17 cellular contexts compared by ENCODE assay signal in the genomic region with DNA sequence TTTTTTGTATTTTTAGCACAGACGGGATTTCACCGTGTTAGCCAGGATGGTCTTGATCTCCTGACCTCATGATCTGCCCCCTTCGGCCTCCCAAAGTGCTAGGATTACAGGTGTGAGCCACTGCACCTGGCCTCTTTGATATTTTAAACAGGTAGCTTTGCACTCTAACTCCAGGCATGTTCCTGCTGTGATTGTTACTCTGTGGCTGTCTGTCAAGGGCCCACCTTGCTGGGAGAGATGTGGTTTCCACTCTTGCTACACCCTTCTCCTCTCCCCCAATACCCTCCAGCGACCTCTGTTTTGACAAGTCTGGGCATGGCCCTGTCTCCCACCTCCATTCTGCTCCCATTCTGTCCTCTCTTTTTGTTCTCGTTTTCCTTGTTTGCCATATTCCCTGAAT. TPM values are rescaled to one million over a fixed set of nuclear protein-coding genes. Genes with fewer than 3 reads are reported as not detected.
DNase-seq lines count a peak whose midpoint lies in the region; ATAC-seq, FAIRE-seq and TF ChIP-seq lines count a peak whose summit lies in the region.
"Had no signal": no experiment of that assay in that cellular context is flagged by ENCODE, and none has a peak within 500 bp of the region (broad histone marks: within the 10 kb centered on the region; RNA-seq: fewer than 3 reads in every experiment).

No MANE protein-coding gene starts in this region.

- no peak overlapping the region for H2BK120ac ChIP-seq in H9 (ENCODE audit: low read depth, low read length, poor library complexity, severe bottlenecking)
- H2BK120ac ChIP-seq in H1 (replicated peaks; ENCODE audit: low read depth, low read length): no peak overlapping the region

- no peak for TF ChIP-seq EP300 in H1 (IDR thresholded peaks at IDR 0.05; ENCODE audit: borderline replicate concordance in 1 of 2, low read depth in 2 of 2, low read length in 2 of 2)

- H3K9me3 ChIP-seq in H9 (ENCODE audit: control insufficient read depth, low read depth, low read length): no peaks in the 10 kb centered on the region
- H3K9me3 ChIP-seq in H1 (ENCODE audit: insufficient read depth in 2 of 2, low read depth in 1 of 2, low read length in 1 of 2): no peaks in the 10 kb centered on the region
- H3K9me3 ChIP-seq in kidney (ENCODE audit: control insufficient read depth in 1 of 2, low read length in 2 of 2): no peaks in the 10 kb centered on the region

- H3K23ac ChIP-seq in H9 (ENCODE audit: insufficient read length, low read depth, low read length) (no peak overlapping the region), H1 (ENCODE audit: insufficient read length) (no peak overlapping the region)

- H3K4me3 Mint-ChIP-seq in H9: peak overlapping the region in 1 of 2 experiments; percentile 5; a peak in 1 of 5 replicates
- H3K4me3 Mint-ChIP-seq: CD4-positive, alpha-beta memory T cell had no signal

- H2BK15ac ChIP-seq in H9 (ENCODE audit: low read depth, low read length): no peak overlapping the region
- no peak overlapping the region for H2BK15ac ChIP-seq in H1 (ENCODE audit: low read length)

- H3K79me1 ChIP-seq in H9 (ENCODE audit: insufficient read depth, low read depth, low read length, poor library complexity, severe bottlenecking) (no peaks in the 10 kb centered on the region), H1 (ENCODE audit: low read depth, low read length) (no peaks in the 10 kb centered on the region)

- no peak overlapping the region for H3K9ac ChIP-seq in H9 (ENCODE audit: extremely low read depth, insufficient read length, low read length)
- no peak overlapping the region for H3K9ac ChIP-seq in H1 (replicated peaks in 1 of 4; ENCODE audit: extremely low read depth in 1 of 4, low read depth in 3 of 4, low read length in 3 of 4)
- no peak overlapping the region for H3K9ac ChIP-seq in kidney (ENCODE audit: low read length in 2 of 2)

- peaks cover 40 to 47% of the 10 kb centered on the region in 2 experiments for H3K4me1 Mint-ChIP-seq in H9

- H4K20me1 ChIP-seq in H9 (ENCODE audit: control insufficient read depth, insufficient read depth, insufficient read length) (no peaks in the 10 kb centered on the region), H1 (replicated peaks in 1 of 2; ENCODE audit: control insufficient read depth in 1 of 2, insufficient read depth in 2 of 2, low read length in 2 of 2) (no peaks in the 10 kb centered on the region)

- no peak for TF ChIP-seq RAD21 in H1 (IDR thresholded peaks at IDR 0.05 in 1 of 2, conservative IDR thresholded peaks at IDR 0.05 in 1 of 2; ENCODE audit: low read depth in 2 of 2, low read length in 2 of 2)

- no peak overlapping the region for H3T11ph ChIP-seq in H9 (ENCODE audit: low read length)

- no peak overlapping the region for H3K4ac ChIP-seq in H9 (ENCODE audit: low read depth, low read length)
- no peak overlapping the region for H3K4ac ChIP-seq in H1 (replicated peaks; ENCODE audit: insufficient read length, low read depth, low read length)

- H4K91ac ChIP-seq in H9 (ENCODE audit: insufficient read length, low read depth, low read length) (no peak overlapping the region), H1 (replicated peaks; ENCODE audit: insufficient read length, low read length) (no peak overlapping the region)

- WGBS in H9 (ENCODE audit: extremely low coverage, insufficient read length, low lambda C conversion rate): no CpG with 5 or more reads among the region's 5 CpGs
- WGBS in H1 (ENCODE audit: extremely low coverage in 1 of 2, insufficient coverage in 1 of 2, insufficient read length in 1 of 2, insufficient replicate concordance in 2 of 2, low coverage in 1 of 2, low lambda C conversion rate in 2 of 2, missing lambda C conversion rate in 1 of 2), 2 experiments: 41% methylated on average over 5 of the region's 5 CpGs; no CpG with 5 or more reads in 1 of the 2 experiments

- H3K18ac ChIP-seq in H9 (ENCODE audit: insufficient read length, low read depth, low read length) (no peak overlapping the region), H1 (ENCODE audit: extremely low read depth, low read length) (no peak overlapping the region; the same call in 1 of the 2 replicates)

- H2BK5ac ChIP-seq in H9 (ENCODE audit: insufficient read length, low read length) (no peak overlapping the region), H1 (ENCODE audit: low read depth, low read length) (no peak overlapping the region)

- H3K36me3 Mint-ChIP-seq in H9 (ENCODE audit: insufficient read depth in 1 of 3, low read depth in 3 of 3): no peaks in the 10 kb centered on the region; a peak in 1 of 7 replicates
- H3K36me3 Mint-ChIP-seq: CD4-positive, alpha-beta memory T cell had no signal

- H3K23me2 ChIP-seq in H9 (ENCODE audit: insufficient read length, low read depth, low read length, poor library complexity, severe bottlenecking) (no peaks in the 10 kb centered on the region), H1 (ENCODE audit: low read depth, low read length) (no peaks in the 10 kb centered on the region)

- FAIRE-seq in H1 (lab: Jason Lieb, UNC) (no peak), kidney (lab: Jason Lieb, UNC) (no peak)
- FAIRE-seq: GM12891, GM18507 had no signal

- peaks cover 20% of the 10 kb centered on the region for H3K27me3 Mint-ChIP-seq in H9 (ENCODE audit: low read depth)

- DNase-seq in H9: peak; percentile 52
- DNase-seq in H1 (ENCODE audit: low read depth in 1 of 2, low spot score in 2 of 2): no peak
- peak; percentile 6 for DNase-seq in kidney
- no peak for DNase-seq in NCI-H2227 treated with DMSO at 0.1 percent for 48 hours (lab: John Stamatoyannopoulos, UW)
- DNase-seq in stimulated activated CD4-positive, alpha-beta T cell treated with anti-CD3 and anti-CD28 coated beads, Interleukin-12 subunit alpha, Interleukin-12 subunit beta, amount 100 ng/mL, for 4 hours: no peak
- DNase-seq: C1 segment of cervical spinal cord; Calu3; CD4-positive, alpha-beta memory T cell; COR-L47; DMS53; DMS79 treated with DMSO at 0.1 percent for 48 hours; GF-D8; HCEC 1CT had no signal

- H3K4me3 ChIP-seq in H1 (ENCODE audit: extremely low read depth in 1 of 4, insufficient read depth in 2 of 4, low read depth in 3 of 4, low read length in 4 of 4) (peak overlapping the region in 1 of 4 experiments; percentile 27; a peak in 1 of 8 replicates), kidney (ENCODE audit: low read length in 2 of 2) (no peak overlapping the region)

- H3K27ac Mint-ChIP-seq in H9: peak overlapping the region in 2 of 3 experiments; percentile 16 to 78; a peak in 4 of 7 replicates

- H4K5ac ChIP-seq in H9 (ENCODE audit: insufficient read length, low read depth, low read length): no peak overlapping the region
- H4K5ac ChIP-seq in H1 (ENCODE audit: insufficient read length, low read depth, low read length): no peak overlapping the region

- H3K14ac ChIP-seq in H9 (ENCODE audit: insufficient read depth, low read length): no peak overlapping the region
- H3K14ac ChIP-seq in H1 (ENCODE audit: insufficient read length): no peak overlapping the region

- H3K36me3 ChIP-seq in H1 (ENCODE audit: control insufficient read depth in 2 of 4, insufficient read depth in 4 of 4, low read length in 3 of 4) (no peaks in the 10 kb centered on the region), kidney (ENCODE audit: control insufficient read depth in 1 of 2, insufficient read depth in 2 of 2, low read length in 2 of 2) (no peaks in the 10 kb centered on the region)

- ATAC-seq in HG02973 (IDR thresholded peaks at IDR 0.05; ENCODE audit: unreplicated experiment): no peak

- H2AFZ ChIP-seq in H9 (ENCODE audit: low read length): no peak overlapping the region
- H2AFZ ChIP-seq in H1 (ENCODE audit: low read length): 0 out of 2 replicates have a peak overlapping the region, but pooled peaks have one; percentile 40

- H2BK20ac ChIP-seq in H9 (ENCODE audit: low read depth, low read length, poor library complexity, severe bottlenecking) (no peak overlapping the region), H1 (ENCODE audit: low read length) (no peak overlapping the region)

- H2AK5ac ChIP-seq in H9 (ENCODE audit: insufficient read length, low read length) (no peak overlapping the region), H1 (ENCODE audit: low read depth, low read length) (no peak overlapping the region)

- no peak overlapping the region for H3K27ac ChIP-seq in H9 (ENCODE audit: insufficient read length, low read depth, low read length)
- 0 out of 2 replicates have a peak overlapping the region, but pooled peaks have one; percentile 60 for H3K27ac ChIP-seq in H1 (ENCODE audit: low read depth, low read length)
- no peak overlapping the region for H3K27ac ChIP-seq in kidney (ENCODE audit: low read depth in 2 of 2, low read length in 2 of 2)

- POLR2A ChIA-PET in H1 (lab: Charles Lee; ENCODE audit: partially characterized antibody): interaction anchor here (0.7 to 1.2 kb wide), 5 partner anchors 11 to 121 kb away, joined by 3 read pairs; no protein-coding TSS in a partner anchor

- no peaks in the 10 kb centered on the region; a peak in 1 of 5 replicates for H3K9me3 Mint-ChIP-seq in H9

- H3K4me2 ChIP-seq in H9 (ENCODE audit: insufficient read depth, insufficient read length, low read length) (no peak overlapping the region), H1 (ENCODE audit: insufficient read depth in 1 of 2, low read depth in 2 of 2, low read length in 2 of 2) (peak overlapping the region; percentile 29 to 38; a peak in 1 of 4 replicates)

- no peak overlapping the region for H2BK12ac ChIP-seq in H9 (ENCODE audit: insufficient read length, low read depth, low read length)
- H2BK12ac ChIP-seq in H1 (ENCODE audit: low read depth, low read length): peak overlapping the region; percentile 22; the same call in 1 of the 2 replicates

- CTCF ChIA-PET in H1 (lab: Charles Lee; ENCODE audit: partially characterized antibody): interaction anchor here (0.9 kb wide), 1 partner anchor 124 kb away, joined by 3 read pairs; no protein-coding TSS in a partner anchor

- H3K56ac ChIP-seq in H9 (ENCODE audit: insufficient read length, low read depth, low read length) (no peak overlapping the region), H1 (replicated peaks; ENCODE audit: insufficient read length, low read depth, low read length) (no peak overlapping the region)

- H3K79me2 ChIP-seq in H9 (ENCODE audit: insufficient read depth, low read length) (no peaks in the 10 kb centered on the region), H1 (ENCODE audit: control insufficient read depth in 1 of 2, insufficient read depth in 2 of 2, low read length in 2 of 2) (no peaks in the 10 kb centered on the region)

- H4K8ac ChIP-seq in H9 (replicated peaks; ENCODE audit: insufficient read length, low read depth, low read length) (no peak overlapping the region), H1 (ENCODE audit: extremely low read depth, insufficient read depth, low read length) (no peak overlapping the region; the same call in 1 of the 2 replicates)

- intact Hi-C loops in kidney (cut with DNase I): no loop called here

- H3K27me3 ChIP-seq in H9 (ENCODE audit: insufficient read depth, low read length) (no peaks in the 10 kb centered on the region), H1 (replicated peaks in 1 of 4; ENCODE audit: control insufficient read depth in 3 of 4, extremely low read depth in 1 of 4, insufficient read depth in 3 of 4, low read length in 3 of 4) (no peaks in the 10 kb centered on the region; a peak in 1 of 7 replicates)

- TF ChIP-seq POLR2A in H1 (IDR thresholded peaks at IDR 0.05; ENCODE audit: control extremely low read depth in 1 of 2, low read depth in 2 of 2, low read length in 2 of 2): no peak

- no peak for TF ChIP-seq CTCF in H9 (conservative IDR thresholded peaks at IDR 0.05)
- TF ChIP-seq CTCF in H1 (IDR thresholded peaks at IDR 0.05; ENCODE audit: control extremely low read depth in 1 of 3, insufficient read depth in 1 of 3, low read depth in 1 of 3, low read length in 3 of 3): no peak
- TF ChIP-seq CTCF in kidney (IDR thresholded peaks at IDR 0.05; ENCODE audit: borderline replicate concordance, extremely low read depth, insufficient read depth): no peak

- H3K4me1 ChIP-seq in H9 (ENCODE audit: insufficient read depth, low read length) (peaks cover 3% of the 10 kb centered on the region; the same call in 1 of the 2 replicates), H1 (replicated peaks in 1 of 4; ENCODE audit: control insufficient read depth in 3 of 4, insufficient read depth in 4 of 4, low read length in 3 of 4) (peaks cover 2 to 8% (median 7%) of the 10 kb centered on the region in 4 experiments), kidney (ENCODE audit: control insufficient read depth in 1 of 2, insufficient read depth in 1 of 2, low read depth in 1 of 2, low read length in 2 of 2) (no peaks in the 10 kb centered on the region)

RNA-seq across cellular contexts. Expression of a gene that starts 17.1 kb away (rescaled TPM):
- total RNA-seq in H9 (2021) (0.35 and 0.87 TPM in 2 replicates), kidney (0.63 TPM)
- 0.39 and 1.2 TPM in 2 replicates for total RNA-seq in H1 (2021; fragmentation: NEBNext Ultra II Directional; extraction: Animal tissue kit (Norgen Biotek cat#: 25700))
- polyA plus RNA-seq in H1 (2011; rRNA removed) (0.31 and 1.6 TPM in 2 replicates), kidney (ENCODE audit: insufficient read depth, low read depth, low replicate concordance) (3.9 TPM)
- polyA plus RNA-seq in H1 (2011; cell fraction: cytosol; rRNA removed): 0.92 TPM
- polyA plus RNA-seq in H1 (2011; cell fraction: nucleus; rRNA removed): not detected
- 0.71 to 1.7 TPM (median 0.97 TPM) in 4 replicates for polyA plus RNA-seq in H1 (2012, experiment 1 of 2)
- 0.76 TPM for polyA plus RNA-seq in H1 (2012, experiment 2 of 2)
- 0.77 TPM for polyA plus RNA-seq in H1 (2013, experiment 1 of 2)
- 0.53 TPM for polyA plus RNA-seq in H1 (2013, experiment 2 of 2)
- 0.22 TPM in 1 of 2 replicates, not detected in the other for polyA minus RNA-seq in H1 (2011; rRNA and poly(A)+ RNA removed)
- not detected for polyA minus RNA-seq in H1 (2011; cell fraction: cytosol; rRNA and poly(A)+ RNA removed)
- not detected for polyA minus RNA-seq in H1 (2011; cell fraction: nucleus; rRNA and poly(A)+ RNA removed)
- total RNA-seq: Calu3, G401 had no signal

Comparison
In these comparisons a context has a peak if more than half of its experiments do, and no peak if none do; other contexts are left out.
1. DNase-seq: peak in H9 (single experiment) and kidney (single experiment); none in H1 (0 of 2), NCI-H2227 treated with DMSO at 0.1 percent for 48 hours (single experiment) and stimulated activated CD4-positive, alpha-beta T cell treated with anti-CD3 and anti-CD28 coated beads, Interleukin-12 subunit alpha, Interleukin-12 subunit beta, amount 100 ng/mL, for 4 hours (single experiment).